10 cellular contexts compared by ENCODE assay signal in genomic region chr3:45026957-45027356, GRCh38. TPM values are rescaled to one million over a fixed set of nuclear protein-coding genes. Genes with fewer than 3 reads are reported as not detected.
DNase-seq lines count a peak whose midpoint lies in the region; ATAC-seq, FAIRE-seq and TF ChIP-seq lines count a peak whose summit lies in the region.
"Had no signal": no experiment of that assay in that cellular context is flagged by ENCODE, and none has a peak within 500 bp of the region (broad histone marks: within the 10 kb centered on the region; RNA-seq: fewer than 3 reads in every experiment).

No MANE protein-coding gene starts in this region.

- no peak for TF ChIP-seq POLR2A in prostate gland (IDR thresholded peaks at IDR 0.05)

- H3K9me3 Mint-ChIP-seq in GM23338, result no peaks in the 10 kb centered on the region

- no peak overlapping the region for H3K4me3 Mint-ChIP-seq in GM23338

- FAIRE-seq in bronchial epithelial cell (lab: Jason Lieb, UNC), result no peak

- no peaks in the 10 kb centered on the region for H3K4me1 ChIP-seq in GM23338 (ENCODE audit: insufficient read depth)
- no peaks in the 10 kb centered on the region for H3K4me1 ChIP-seq in prostate gland (replicated peaks)
- H3K4me1 ChIP-seq in smooth muscle cell (ENCODE audit: low read depth), result no peaks in the 10 kb centered on the region

- H3K79me2 ChIP-seq in GM23338 (replicated peaks; ENCODE audit: insufficient read depth) (no peaks in the 10 kb centered on the region), smooth muscle cell (ENCODE audit: low read depth) (no peaks in the 10 kb centered on the region)

- no peaks in the 10 kb centered on the region for H3K36me3 Mint-ChIP-seq in GM23338 (ENCODE audit: low read depth)

- WGBS in prostate gland, result 37% methylated on average over 4 of the region's 4 CpGs
- 63% methylated on average over 4 of the region's 4 CpGs for WGBS in smooth muscle cell (ENCODE audit: low lambda C conversion rate)

- intact Hi-C loops in prostate gland (cut with DNase I), result no loop called here

- no peak overlapping the region for H3K4me3 ChIP-seq in GM23338
- no peak overlapping the region for H3K4me3 ChIP-seq in bronchial epithelial cell (ENCODE audit: low read depth, low read length)
- H3K4me3 ChIP-seq in skeletal muscle cell (ENCODE audit: low read depth, low read length), result peak overlapping the region; percentile 54
- no peak overlapping the region for H3K4me3 ChIP-seq in prostate gland
- no peak overlapping the region for H3K4me3 ChIP-seq in WERI-Rb-1 (ENCODE audit: low read depth, low read length)
- no peak overlapping the region for H3K4me3 ChIP-seq in smooth muscle cell

- H3K27me3 Mint-ChIP-seq in GM23338 (ENCODE audit: insufficient read depth, low read depth, poor library complexity), result peaks cover 6% of the 10 kb centered on the region

- H3K27me3 ChIP-seq in GM23338 (ENCODE audit: insufficient read depth), result no peaks in the 10 kb centered on the region
- no peaks in the 10 kb centered on the region for H3K27me3 ChIP-seq in bronchial epithelial cell (ENCODE audit: control insufficient read depth, insufficient read depth, low read length)
- no peaks in the 10 kb centered on the region for H3K27me3 ChIP-seq in prostate gland (replicated peaks; ENCODE audit: insufficient read depth)
- H3K27me3 ChIP-seq in WERI-Rb-1 (ENCODE audit: insufficient read depth, low read depth, severe bottlenecking), result no peaks in the 10 kb centered on the region
- H3K27me3 ChIP-seq in smooth muscle cell (ENCODE audit: low read depth), result no peaks in the 10 kb centered on the region

- H3F3A ChIP-seq in GM23338 (replicated peaks; ENCODE audit: low read depth), result no peaks in the 10 kb centered on the region
- no peaks in the 10 kb centered on the region for H3F3A ChIP-seq in smooth muscle cell (ENCODE audit: low read depth)

- H3K27ac ChIP-seq in GM23338 (ENCODE audit: low read depth) (no peak overlapping the region), prostate gland (no peak overlapping the region), WERI-Rb-1 (no peak overlapping the region), smooth muscle cell (ENCODE audit: low read depth) (no peak overlapping the region)

- H3K4me1 Mint-ChIP-seq in GM23338, result peaks cover 5% of the 10 kb centered on the region; the same call in 2 of the 3 replicates

- no peak overlapping the region for H3K27ac Mint-ChIP-seq in GM23338

- H3K36me3 ChIP-seq in GM23338 (ENCODE audit: insufficient read depth) (no peaks in the 10 kb centered on the region), bronchial epithelial cell (ENCODE audit: control insufficient read depth, insufficient read depth, low read length) (no peaks in the 10 kb centered on the region), prostate gland (no peaks in the 10 kb centered on the region), WERI-Rb-1 (no peaks in the 10 kb centered on the region), smooth muscle cell (ENCODE audit: low read depth) (no peaks in the 10 kb centered on the region)

- peak; percentile 26; the same call in 2 of the 3 replicates for ATAC-seq in GM23338

- TF ChIP-seq CTCF in GM23338 (conservative IDR thresholded peaks at IDR 0.05; ENCODE audit: low read depth in 2 of 2) (no peak), bronchial epithelial cell (IDR thresholded peaks at IDR 0.05; ENCODE audit: insufficient read depth, low read length, severe bottlenecking) (no peak), prostate gland (IDR thresholded peaks at IDR 0.05) (no peak), WERI-Rb-1 (IDR thresholded peaks at IDR 0.05; ENCODE audit: low read depth, low read length) (no peak), smooth muscle cell (IDR thresholded peaks at IDR 0.05; ENCODE audit: borderline replicate concordance, insufficient read depth, poor library complexity, severe bottlenecking) (no peak)

- H2AFZ ChIP-seq in GM23338 (no peak overlapping the region), smooth muscle cell (ENCODE audit: low read depth) (no peak overlapping the region)

- H3K9me3 ChIP-seq in prostate gland (no peaks in the 10 kb centered on the region), WERI-Rb-1 (ENCODE audit: severe bottlenecking) (no peaks in the 10 kb centered on the region), smooth muscle cell (replicated peaks; ENCODE audit: low read depth) (no peaks in the 10 kb centered on the region)

- H4K20me1 ChIP-seq in GM23338 (replicated peaks; ENCODE audit: insufficient read depth) (no peaks in the 10 kb centered on the region; the same call in 1 of the 2 replicates), smooth muscle cell (ENCODE audit: low read depth) (no peaks in the 10 kb centered on the region)

- DNase-seq in GM23338 (ENCODE audit: low spot score) (no peak), bronchial epithelial cell (ENCODE audit: low read depth) (peak; percentile 31), hepatic stellate cell (ENCODE audit: low spot score) (peak; percentile 90), skeletal muscle cell (ENCODE audit: low read depth) (no peak), pons (ENCODE audit: low spot score) (no peak), prostate gland (ENCODE audit: low spot score) (no peak), WERI-Rb-1 (no peak), smooth muscle cell (lab: John Stamatoyannopoulos, UW; ENCODE audit: unreplicated experiment) (no peak)
- DNase-seq: activated CD4-positive, alpha-beta T cell treated with anti-CD3 and anti-CD28 coated beads for 4 hours; NCI-H1092 treated with DMSO at 0.1 percent for 48 hours had no signal

- H3K4me2 ChIP-seq in GM23338 (no peak overlapping the region), smooth muscle cell (no peak overlapping the region)

- H3K9me2 ChIP-seq in GM23338 (ENCODE audit: insufficient read depth), result no peaks in the 10 kb centered on the region

- no peak overlapping the region for H3K9ac ChIP-seq in smooth muscle cell (ENCODE audit: low read depth)

TF ChIP-seq in GM23338, 12 proteins besides CTCF, POLR2A, EP300 and RAD21 (continues in another document):
- TF ChIP-seq STAT1 (IDR thresholded peaks at IDR 0.05; ENCODE audit: unreplicated experiment) (no peak), ZNF114 (CRISPR knock-in tag; IDR thresholded peaks at IDR 0.05) (no peak), NANOG (IDR thresholded peaks at IDR 0.05; ENCODE audit: borderline replicate concordance) (no peak), EZH2 (IDR thresholded peaks at IDR 0.05; ENCODE audit: low read depth, unreplicated experiment) (no peak), EZH2phosphoT487 (IDR thresholded peaks at IDR 0.05; ENCODE audit: unreplicated experiment) (no peak), POLR2AphosphoS5 (IDR thresholded peaks at IDR 0.05; ENCODE audit: low read depth) (no peak), REST (IDR thresholded peaks at IDR 0.05; ENCODE audit: unreplicated experiment) (no peak), JUNB (IDR thresholded peaks at IDR 0.05; ENCODE audit: unreplicated experiment) (no peak)

RNA-seq across cellular contexts. Expression of gene CLEC3B, which starts 0.9 kb away (rescaled TPM):
- not detected in 2 replicates for total RNA-seq in GM23338 (2014; rRNA removed; shearing (Covaris generic))
- polyA plus RNA-seq in GM23338 (2016; fragmentation: Nextera tagmentation; extraction: Ambion mirVana) (not detected in 2 replicates), smooth muscle cell (0.58 TPM in 1 of 2 replicates, not detected in the other)
- total RNA-seq in bronchial epithelial cell (0.13 TPM in 1 of 2 replicates, not detected in the other), prostate gland (10 to 100 TPM; 16.0 to 61.1 TPM), smooth muscle cell (not detected in 2 replicates)

RNA-seq across cellular contexts. Expression of gene EXOSC7, which starts 50.9 kb away (rescaled TPM):
- 84.8 and 99.4 TPM in 2 replicates for total RNA-seq in GM23338 (2014; rRNA removed; shearing (Covaris generic))
- polyA plus RNA-seq in GM23338 (2016; fragmentation: Nextera tagmentation; extraction: Ambion mirVana), result 114 and 120 TPM in 2 replicates
- total RNA-seq in bronchial epithelial cell, result 60.0 and 70.3 TPM in 2 replicates
- total RNA-seq in prostate gland, result 10 to 100 TPM; 55.2 to 56.2 TPM
- total RNA-seq in smooth muscle cell, result 42.2 and 48.7 TPM in 2 replicates
- polyA plus RNA-seq in smooth muscle cell, result 49.0 and 61.2 TPM in 2 replicates

RNA-seq across cellular contexts. Expression of gene ZDHHC3, which starts 51.0 kb away (rescaled TPM):
- total RNA-seq in GM23338 (2014; rRNA removed; shearing (Covaris generic)), result 71.7 and 84.2 TPM in 2 replicates
- polyA plus RNA-seq in GM23338 (2016; fragmentation: Nextera tagmentation; extraction: Ambion mirVana) (27.5 and 28.9 TPM in 2 replicates), smooth muscle cell (34.8 and 40.5 TPM in 2 replicates)
- total RNA-seq in bronchial epithelial cell (62.1 and 91.1 TPM in 2 replicates), prostate gland (10 to 100 TPM; 64.6 to 91.7 TPM), smooth muscle cell (38.2 and 63.7 TPM in 2 replicates)

Comparison
In these comparisons a context has a peak if more than half of its experiments do, and no peak if none do; other contexts are left out.
1. DNase-seq: peak in bronchial epithelial cell (single experiment) and hepatic stellate cell (single experiment); none in GM23338 (single experiment), skeletal muscle cell (single experiment), pons (single experiment), prostate gland (single experiment), WERI-Rb-1 (single experiment) and smooth muscle cell (single experiment).
2. RNA of gene CLEC3B, which starts 0.9 kb away (total RNA-seq): 16.0 to 61.1 TPM in prostate gland; not detected in GM23338, 0.13 TPM in bronchial epithelial cell and not detected in smooth muscle cell; every median in the first group is over 10 times any median in the second.